In the genomic region with DNA sequence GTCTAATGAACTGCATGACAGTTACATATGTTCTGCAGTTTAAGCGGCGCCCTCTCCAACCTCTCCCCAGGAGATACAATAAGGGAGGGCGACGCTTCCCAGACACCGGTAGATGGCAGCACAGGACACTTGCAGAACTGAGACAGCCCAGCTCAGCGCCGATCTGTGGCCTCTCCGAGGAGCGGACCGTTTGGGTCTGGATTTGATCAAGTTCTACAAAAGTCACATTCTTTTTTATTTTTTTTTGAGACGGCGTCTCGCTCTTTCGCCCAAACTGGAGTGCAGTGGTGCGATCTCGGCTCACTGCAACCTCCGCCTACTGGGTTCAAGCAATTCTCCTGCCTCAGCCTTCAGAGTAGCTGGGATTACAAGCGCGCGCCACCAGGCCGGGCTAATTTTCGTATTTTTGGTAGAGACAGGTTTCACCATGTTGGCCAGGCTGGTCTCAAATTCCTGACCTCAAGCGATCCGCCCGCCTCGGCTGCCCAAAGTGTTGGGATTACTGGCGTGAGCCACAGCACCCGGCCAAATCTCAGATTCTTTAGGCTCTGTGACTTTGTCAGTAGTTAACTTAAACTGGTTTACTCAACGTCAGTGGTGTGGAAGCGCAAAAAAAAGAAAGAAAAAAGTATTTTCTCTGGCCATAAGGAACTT, we compare ENCODE assay signal across 8 cellular contexts. TPM values are rescaled to one million over a fixed set of nuclear protein-coding genes. Genes with fewer than 3 reads are reported as not detected.
DNase-seq lines count a peak whose midpoint lies in the region; ATAC-seq and TF ChIP-seq lines count a peak whose summit lies in the region.

No MANE protein-coding gene starts in this region.

- peak overlapping the region; percentile 99 for H3K4me3 Mint-ChIP-seq in type B pancreatic cell

- 20 to 21% methylated on average over 30 of the region's 30 CpGs for WGBS in heart right ventricle, 2 donors

- H3K4me1 Mint-ChIP-seq in type B pancreatic cell (ENCODE audit: unreplicated experiment): peaks cover 18% of the 10 kb centered on the region

- peak overlapping the region; percentile 97 for H3K27ac Mint-ChIP-seq in type B pancreatic cell

- H3K27me3 ChIP-seq in adipocyte (replicated peaks; ENCODE audit: control insufficient read depth, insufficient read depth, low read length) (no peaks in the 10 kb centered on the region), heart right ventricle (no peaks in the 10 kb centered on the region)

- H3K27ac ChIP-seq in heart right ventricle: peak overlapping the region in 9 of 10 donors; percentile 84 to 98 (median 94)

- no peaks in the 10 kb centered on the region for H3K27me3 Mint-ChIP-seq in type B pancreatic cell

- peaks cover 3% of the 10 kb centered on the region for H3K36me3 Mint-ChIP-seq in type B pancreatic cell

- H3K36me3 ChIP-seq in adipocyte (ENCODE audit: control insufficient read depth, insufficient read depth, low read length, severe bottlenecking) (no peaks in the 10 kb centered on the region), heart right ventricle (no peaks in the 10 kb centered on the region)

- intact Hi-C loops in heart right ventricle (cut with DNase I) (loop anchor here (1.0 to 10.0 kb wide), 16 partner anchors 44 to 440 kb away; a partner anchor contains a TSS), posterior vena cava (cut with DNase I) (loop anchor here (5.0 to 10.0 kb wide), 4 partner anchors 140 to 438 kb away; no protein-coding TSS in a partner anchor)

- peaks cover 4% of the 10 kb centered on the region for H3K9me3 Mint-ChIP-seq in type B pancreatic cell

- DNase-seq in GM04504 (ENCODE audit: low read depth): peak; percentile 87
- DNase-seq in NCI-H1105 treated with DMSO at 0.1 percent for 48 hours (lab: John Stamatoyannopoulos, UW): peak; percentile 81
- DNase-seq in SW 1271 (lab: John Stamatoyannopoulos, UW): peak; percentile 76 to 80
- peak; percentile 99 for DNase-seq in adipocyte (ENCODE audit: low read depth)
- peak; percentile 83 to 95 for DNase-seq in heart right ventricle
- peak; percentile 97 for DNase-seq in posterior vena cava (ENCODE audit: low spot score)
- DNase-seq in type B pancreatic cell (ENCODE audit: extremely low spot score, unreplicated experiment): peak; percentile 89

- H3K4me3 ChIP-seq in adipocyte (ENCODE audit: low read length) (peak overlapping the region; percentile 85), heart right ventricle (peak overlapping the region; percentile 26 to 78 (median 66))

- peak; percentile 94 to 97 (median 95) for TF ChIP-seq CTCF in heart right ventricle (IDR thresholded peaks at IDR 0.05)
- TF ChIP-seq CTCF in type B pancreatic cell (conservative IDR thresholded peaks at IDR 0.05): peak; percentile 97

- ATAC-seq in HG02623 (IDR thresholded peaks at IDR 0.05; ENCODE audit: unreplicated experiment) (peak; percentile 34), heart right ventricle (peak; percentile 71 to 87 (median 82))

- H3K4me1 ChIP-seq in adipocyte (ENCODE audit: control insufficient read depth, insufficient read depth, low read length) (peaks cover 34% of the 10 kb centered on the region), heart right ventricle (peaks cover 6 to 48% (median 39%) of the 10 kb centered on the region in 9 donors)

- no peaks in the 10 kb centered on the region for H3K9me3 ChIP-seq in adipocyte (ENCODE audit: control insufficient read depth, low read length)
- no peaks in the 10 kb centered on the region for H3K9me3 ChIP-seq in heart right ventricle

- H3K9ac ChIP-seq in adipocyte (ENCODE audit: low read length): peak overlapping the region; percentile 85

RNA-seq across cellular contexts. Expression of a gene that starts 1.4 kb away (rescaled TPM):
- total RNA-seq in heart right ventricle (10 to 100 TPM; 12.2 to 20.3 (median 17.1) TPM), posterior vena cava (10 to 100 TPM; 21.6 to 26.5 TPM), type B pancreatic cell (ENCODE audit: low replicate concordance) (15.6 and 23.3 TPM in 2 replicates)
- 10 to 100 TPM; 25.5 to 31.6 TPM for polyA plus RNA-seq in heart right ventricle

RNA-seq across cellular contexts. Expression of a gene that starts 14.1 kb away (rescaled TPM):
- total RNA-seq in heart right ventricle (100 to 1,000 TPM; 122 to 153 (median 127) TPM), posterior vena cava (10 to 100 TPM; 67.9 to 71.6 TPM), type B pancreatic cell (ENCODE audit: low replicate concordance) (115 and 149 TPM in 2 replicates)
- polyA plus RNA-seq in heart right ventricle: 100 to 1,000 TPM in 1 of 2 donors, 10 to 100 TPM in 1; 43.7 to 151 TPM

RNA-seq across cellular contexts. Expression of a gene that starts 20.6 kb away (rescaled TPM):
- total RNA-seq in heart right ventricle: 10 to 100 TPM in 4 of 10 donors, 1 to 10 TPM in 6; 8.2 to 12.3 (median 9.9) TPM
- 10 to 100 TPM; 10.6 to 10.7 TPM for polyA plus RNA-seq in heart right ventricle
- total RNA-seq in posterior vena cava: 10 to 100 TPM; 11.8 to 15.3 TPM
- 24.6 and 28.1 TPM in 2 replicates for total RNA-seq in type B pancreatic cell (ENCODE audit: low replicate concordance)

RNA-seq across cellular contexts. Expression of a gene that starts 37.3 kb away (rescaled TPM):
- total RNA-seq in heart right ventricle (1 to 10 TPM; 2.6 to 9.8 (median 4.5) TPM), posterior vena cava (1 to 10 TPM; 8.0 to 8.9 TPM), type B pancreatic cell (ENCODE audit: low replicate concordance) (33.9 and 72.6 TPM in 2 replicates)
- 1 to 10 TPM; 3.4 to 6.4 TPM for polyA plus RNA-seq in heart right ventricle

RNA-seq across cellular contexts. Expression of a gene that starts 44.6 kb away (rescaled TPM):
- 100 to 1,000 TPM; 227 to 385 (median 300) TPM for total RNA-seq in heart right ventricle
- 100 to 1,000 TPM in 1 of 2 donors, 10 to 100 TPM in 1; 69.9 to 248 TPM for polyA plus RNA-seq in heart right ventricle
- 100 to 1,000 TPM; 138 to 179 TPM for total RNA-seq in posterior vena cava
- 258 and 285 TPM in 2 replicates for total RNA-seq in type B pancreatic cell (ENCODE audit: low replicate concordance)

Comparison
In these comparisons a context has a peak if more than half of its experiments do, and no peak if none do; other contexts are left out.
1. Peak in every context shown above with its lines: DNase-seq, ATAC-seq, H3K4me3 ChIP-seq and H3K27ac ChIP-seq.